26 cellular contexts compared by ENCODE assay signal in genomic region chr19:7855426-7856276, GRCh38. TPM values are rescaled to one million over a fixed set of nuclear protein-coding genes. Genes with fewer than 3 reads are reported as not detected.
"Had no signal": no experiment of that assay in that cellular context is flagged by ENCODE, and none has a peak within 500 bp of the region (broad histone marks: within the 10 kb centered on the region; RNA-seq: fewer than 3 reads in every experiment).

No MANE protein-coding gene starts in this region.

- DNase-seq: activated CD4-positive, alpha-beta T cell treated with anti-CD3 and anti-CD28 coated beads for 4 hours; activated CD8-positive, alpha-beta memory T cell treated with anti-CD3 and anti-CD28 coated beads, Interleukin-2, amount 50 U/mL, for 48 hours; activated CD8-positive, alpha-beta T cell treated with anti-CD3 and anti-CD28 coated beads, Interleukin-2, amount 10 ng/mL, durations not matched to agents 7 days and 5 days; activated naive CD4-positive, alpha-beta T cell treated with anti-CD3 and anti-CD28 coated beads, Interleukin-2, amount 50 U/mL, for 16 hours; activated naive CD8-positive, alpha-beta T cell treated with anti-CD3 and anti-CD28 coated beads, Interleukin-2, amount 10 ng/mL, durations not matched to agents 7 days and 5 days; activated T-cell treated with anti-CD3 and anti-CD28 coated beads, Interleukin-2, amount 50 U/mL, for 1 hour; adrenal gland; aorta; caudate nucleus; MG63; NCI-H1105; NCI-H1436; NCI-H187 treated with DMSO at 0.1 percent for 48 hours; NCI-H2081 treated with DMSO at 0.1 percent for 48 hours; NCI-H446; NCI-H524; SHP77; SW 1271 had no signal

- H3K4me1 ChIP-seq: SJSA1 had no signal

- H3K36me3 ChIP-seq: adrenal gland, breast epithelium, MG63, Peyer's patch, SJSA1 had no signal

- H3K27me3 ChIP-seq: adrenal gland, breast epithelium, MG63, Peyer's patch, SJSA1 had no signal

- H3K4me3 ChIP-seq: adrenal gland, breast epithelium, MG63, Peyer's patch, SJSA1 had no signal

- H3K9me3 ChIP-seq: adrenal gland, breast epithelium, MG63, Peyer's patch, SJSA1 had no signal

- ATAC-seq: activated CD4-positive, CD25-positive, alpha-beta regulatory T cell treated with anti-CD3 and anti-CD28 coated beads, Interleukin-2, amount 50 U/mL, for 24 hours; activated CD8-positive, alpha-beta T cell treated with anti-CD3 and anti-CD28 coated beads, Interleukin-2, amount 10 ng/mL, durations not matched to agents 7 days and 5 days; SK-N-SH treated with all-trans-retinoic acid at 6 μM for 48 hours had no signal

- H3K27ac ChIP-seq: adrenal gland, breast epithelium, Peyer's patch, RWPE1, SJSA1 had no signal

RNA-seq across cellular contexts. Expression of gene PRR36, which starts 18.5 kb away (rescaled TPM):
- total RNA-seq: Peyer's patch, SJSA1 had no signal

RNA-seq across cellular contexts. Expression of gene LRRC8E, which starts 32.7 kb away (rescaled TPM):
- total RNA-seq: activated CD8-positive, alpha-beta T cell treated with anti-CD3 and anti-CD28 coated beads, Interleukin-2, amount 10 ng/mL, durations not matched to agents 7 days and 5 days; activated naive CD8-positive, alpha-beta T cell treated with anti-CD3 and anti-CD28 coated beads, Interleukin-2, amount 10 ng/mL, durations not matched to agents 7 days and 5 days; cerebellum; T-helper 1 cell treated with Interleukin-12 subunit alpha and Interleukin-12 subunit beta and Interleukin-4 antibody, amounts not matched to agents 30 ng/mL and 1 ng/mL, for 36 hours had no signal
- polyA plus RNA-seq: aorta had no signal

RNA-seq across cellular contexts. Expression of gene TGFBR3L, which starts 59.0 kb away (rescaled TPM):
- total RNA-seq: cerebellum, Peyer's patch, SJSA1 had no signal
